8 cellular contexts compared by ENCODE assay signal in the genomic region with DNA sequence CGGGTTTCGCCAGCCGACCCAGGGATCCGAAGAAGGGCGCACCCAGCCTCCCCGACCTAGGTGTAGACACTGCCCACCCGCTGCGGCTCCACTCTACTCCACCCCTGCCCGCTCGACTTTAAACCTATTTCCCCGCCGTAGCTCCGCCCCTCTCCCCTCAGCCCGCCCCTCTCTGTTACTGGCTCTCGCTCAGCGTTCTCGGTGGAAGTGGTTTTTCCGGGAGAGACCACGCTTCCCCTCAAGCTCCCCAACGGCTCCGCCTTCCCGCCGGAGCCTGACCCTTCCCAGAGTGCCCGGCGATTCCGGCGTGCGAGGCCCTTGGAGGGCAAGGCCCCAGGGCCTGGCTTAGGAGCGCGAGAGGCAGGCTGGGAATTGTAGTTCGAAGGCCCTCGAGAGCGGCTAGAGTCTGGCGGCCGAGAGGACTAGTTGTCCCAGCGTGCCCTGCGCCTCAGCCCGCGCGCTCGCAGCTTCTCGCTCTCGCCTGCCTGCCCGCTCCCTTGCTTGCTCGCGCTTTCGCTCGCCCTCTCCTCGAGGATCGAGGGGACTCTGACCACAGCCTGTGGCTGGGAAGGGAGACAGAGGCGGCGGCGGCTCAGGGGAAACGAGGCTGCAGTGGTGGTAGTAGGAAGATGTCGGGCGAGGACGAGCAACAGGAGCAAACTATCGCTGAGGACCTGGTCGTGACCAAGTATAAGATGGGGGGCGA. TPM values are rescaled to one million over a fixed set of nuclear protein-coding genes. Genes with fewer than 3 reads are reported as not detected.
DNase-seq lines count a peak whose midpoint lies in the region; ATAC-seq, FAIRE-seq and TF ChIP-seq lines count a peak whose summit lies in the region.

A gene (plus strand): TSS at position 451 of the 706 bp plus-strand sequence. CDS start 179 bp downstream, at position 630.

- WGBS in H1 (ENCODE audit: extremely low coverage in 1 of 2, insufficient coverage in 1 of 2, insufficient read length in 1 of 2, insufficient replicate concordance in 2 of 2, low coverage in 1 of 2, low lambda C conversion rate in 2 of 2, missing lambda C conversion rate in 1 of 2), 2 experiments: 1% methylated on average over 50 of the region's 60 CpGs; no CpG with 5 or more reads in 1 of the 2 experiments
- WGBS in mesenchymal stem cell: 0% methylated on average over 60 of the region's 60 CpGs

- peaks cover 4 to 5% of the 10 kb centered on the region in 2 experiments for H4K20me1 ChIP-seq in H1 (replicated peaks in 1 of 2; ENCODE audit: control insufficient read depth in 1 of 2, insufficient read depth in 2 of 2, low read length in 2 of 2)

- peak within 1 kb of the TSS; percentile 65 for H3K4ac ChIP-seq in H1 (replicated peaks; ENCODE audit: insufficient read length, low read depth, low read length)
- peak within 1 kb of the TSS in 1 of 2 experiments; percentile 27 for H3K4ac ChIP-seq in mesenchymal stem cell (ENCODE audit: low read depth in 1 of 2, low read length in 2 of 2)

- CTCF ChIA-PET in H1 (lab: Charles Lee; ENCODE audit: partially characterized antibody): interaction anchor here (0.6 to 7.2 kb wide), 12 partner anchors 11 to 151 kb away, joined by 3 to 34 read pairs (median 5); a partner anchor contains a TSS

- no peak within 1 kb of the TSS for H2BK120ac ChIP-seq in H1 (replicated peaks; ENCODE audit: low read depth, low read length)
- no peak within 1 kb of the TSS for H2BK120ac ChIP-seq in mesenchymal stem cell (ENCODE audit: low read depth, low read length)

- TF ChIP-seq CTCF in H1 (IDR thresholded peaks at IDR 0.05; ENCODE audit: control extremely low read depth in 1 of 3, insufficient read depth in 1 of 3, low read depth in 1 of 3, low read length in 3 of 3): no peak

- H3K18ac ChIP-seq in H1 (ENCODE audit: extremely low read depth, low read length) (peak within 1 kb of the TSS; percentile 94; the same call in 1 of the 2 replicates), mesenchymal stem cell (ENCODE audit: low read depth in 1 of 2, low read length in 2 of 2) (peak within 1 kb of the TSS; percentile 49 to 75)

- POLR2A ChIA-PET in H1 (lab: Charles Lee; ENCODE audit: partially characterized antibody): interaction anchor here (0.7 to 11.1 kb wide), 43 partner anchors 8 to 1125 kb away, joined by 3 to 267 read pairs (median 5); a partner anchor contains a TSS

- H3K4me2 ChIP-seq in H1 (ENCODE audit: insufficient read depth in 1 of 2, low read depth in 2 of 2, low read length in 2 of 2) (peak within 1 kb of the TSS; percentile 85 to 99), mesenchymal stem cell (ENCODE audit: low read length, poor library complexity, severe bottlenecking) (peak within 1 kb of the TSS; percentile 69)

- TF ChIP-seq POLR2A in H1 (IDR thresholded peaks at IDR 0.05; ENCODE audit: control extremely low read depth in 1 of 2, low read depth in 2 of 2, low read length in 2 of 2): peak; percentile 69 to 70; a peak in 2 of 3 replicates

- H3K9me3 ChIP-seq in H1 (ENCODE audit: insufficient read depth in 2 of 2, low read depth in 1 of 2, low read length in 1 of 2) (no peaks in the 10 kb centered on the region), mesenchymal stem cell (ENCODE audit: control insufficient read depth, low read length) (no peaks in the 10 kb centered on the region)

- DNase-seq in COLO829 (ENCODE audit: low spot score) (peak; percentile 96), HTR-8/SVneo (ENCODE audit: insufficient read length, low spot score) (peak; percentile 98), NOMO-1 treated with dmso at 0.1 percent for 144 hours (lab: John Stamatoyannopoulos, UW; ENCODE audit: unreplicated experiment) (peak; percentile 99), H1 (ENCODE audit: low read depth in 1 of 2, low spot score in 2 of 2) (peak; percentile 95 to 99), mesenchymal stem cell (peak; percentile 99)
- peak; percentile 92 to 97 (median 96) for DNase-seq in activated CD8-positive, alpha-beta memory T cell treated with anti-CD3 and anti-CD28 coated beads for 48 hours (ENCODE audit: low read depth in 2 of 3, low spot score in 2 of 3)
- DNase-seq in stimulated activated CD8-positive, alpha-beta memory T cell treated with anti-CD3 and anti-CD28 coated beads, Interleukin-12 subunit alpha, Interleukin-12 subunit beta, amount 100 ng/mL, for 4 hours (ENCODE audit: low read depth): peak; percentile 92

- TF ChIP-seq EP300 in H1 (IDR thresholded peaks at IDR 0.05; ENCODE audit: borderline replicate concordance in 1 of 2, low read depth in 2 of 2, low read length in 2 of 2): no peak

- peak within 1 kb of the TSS; percentile 84; the same call in 1 of the 2 replicates for H4K8ac ChIP-seq in H1 (ENCODE audit: extremely low read depth, insufficient read depth, low read length)
- peak within 1 kb of the TSS; percentile 61 for H4K8ac ChIP-seq in mesenchymal stem cell (ENCODE audit: low read length)

- no peak within 1 kb of the TSS for H2BK15ac ChIP-seq in H1 (ENCODE audit: low read length)
- H2BK15ac ChIP-seq in mesenchymal stem cell (ENCODE audit: low read depth, poor library complexity, severe bottlenecking): peak within 1 kb of the TSS; percentile 12

- H2BK20ac ChIP-seq in H1 (ENCODE audit: low read length): no peak within 1 kb of the TSS

- H3K23me2 ChIP-seq in H1 (ENCODE audit: low read depth, low read length): peaks cover 8% of the 10 kb centered on the region

- H2AK5ac ChIP-seq in H1 (ENCODE audit: low read depth, low read length) (no peak within 1 kb of the TSS), mesenchymal stem cell (ENCODE audit: low read length, severe bottlenecking) (no peak within 1 kb of the TSS)

- H3K4me1 ChIP-seq in H1 (replicated peaks in 1 of 4; ENCODE audit: control insufficient read depth in 3 of 4, insufficient read depth in 4 of 4, low read length in 3 of 4): peaks cover 0 to 9% (median 3%) of the 10 kb centered on the region in 4 experiments; a peak in 5 of 7 replicates
- H3K4me1 ChIP-seq in mesenchymal stem cell (ENCODE audit: control insufficient read depth, insufficient read depth, low read depth, low read length): no peaks in the 10 kb centered on the region

- TF ChIP-seq RAD21 in H1 (IDR thresholded peaks at IDR 0.05 in 1 of 2, conservative IDR thresholded peaks at IDR 0.05 in 1 of 2; ENCODE audit: low read depth in 2 of 2, low read length in 2 of 2): no peak

- FAIRE-seq in HTR-8/SVneo (lab: Jason Lieb, UNC): peak; percentile 85
- no peak for FAIRE-seq in H1 (lab: Jason Lieb, UNC)

- H3K27me3 ChIP-seq in H1 (replicated peaks in 1 of 4; ENCODE audit: control insufficient read depth in 3 of 4, extremely low read depth in 1 of 4, insufficient read depth in 3 of 4, low read length in 3 of 4) (no peaks in the 10 kb centered on the region), mesenchymal stem cell (ENCODE audit: control insufficient read depth in 1 of 2, insufficient read depth in 1 of 2, low read length in 2 of 2) (no peaks in the 10 kb centered on the region)

- peaks cover 21 to 31% of the 10 kb centered on the region in 2 experiments for H3K79me2 ChIP-seq in H1 (ENCODE audit: control insufficient read depth in 1 of 2, insufficient read depth in 2 of 2, low read length in 2 of 2)

- H2AFZ ChIP-seq in H1 (ENCODE audit: low read length): no peak within 1 kb of the TSS
- H2AFZ ChIP-seq in mesenchymal stem cell (ENCODE audit: low read depth, low read length): peak within 1 kb of the TSS; percentile 6

- 0 out of 2 replicates have a peak, but pooled peaks cover 2% of the 10 kb centered on the region for H3K79me1 ChIP-seq in H1 (ENCODE audit: low read depth, low read length)
- H3K79me1 ChIP-seq in mesenchymal stem cell (replicated peaks; ENCODE audit: low read length, poor library complexity, severe bottlenecking): peaks cover 4% of the 10 kb centered on the region

- peak within 1 kb of the TSS; percentile 79 for H4K5ac ChIP-seq in H1 (ENCODE audit: insufficient read length, low read depth, low read length)

- H3K36me3 ChIP-seq in H1 (ENCODE audit: control insufficient read depth in 2 of 4, insufficient read depth in 4 of 4, low read length in 3 of 4): peaks cover 24 to 57% (median 45%) of the 10 kb centered on the region in 4 experiments
- H3K36me3 ChIP-seq in mesenchymal stem cell (ENCODE audit: control insufficient read depth in 1 of 2, insufficient read depth in 2 of 2, low read depth in 1 of 2, low read length in 2 of 2): peaks cover 9 to 26% of the 10 kb centered on the region in 2 experiments

- H3K14ac ChIP-seq in H1 (ENCODE audit: insufficient read length): no peak within 1 kb of the TSS
- peak within 1 kb of the TSS in 1 of 2 experiments; percentile 73 for H3K14ac ChIP-seq in mesenchymal stem cell (ENCODE audit: low read length in 2 of 2)

- peak; percentile 87 for ATAC-seq in GM21367 (IDR thresholded peaks at IDR 0.05; ENCODE audit: unreplicated experiment)

- H3K23ac ChIP-seq in H1 (ENCODE audit: insufficient read length) (no peak within 1 kb of the TSS), mesenchymal stem cell (ENCODE audit: low read length in 2 of 2) (peak within 1 kb of the TSS in 1 of 2 experiments; percentile 78)

- H3K27ac ChIP-seq in H1 (ENCODE audit: low read depth, low read length) (peak within 1 kb of the TSS; percentile 88; the same call in 1 of the 2 replicates), mesenchymal stem cell (ENCODE audit: low read length, poor library complexity, severe bottlenecking) (peak within 1 kb of the TSS; percentile 55)

- no peak within 1 kb of the TSS for H2BK12ac ChIP-seq in H1 (ENCODE audit: low read depth, low read length)
- H2BK12ac ChIP-seq in mesenchymal stem cell (ENCODE audit: low read length in 2 of 2): no peak within 1 kb of the TSS

- peak within 1 kb of the TSS; percentile 49 for H4K91ac ChIP-seq in H1 (replicated peaks; ENCODE audit: insufficient read length, low read length)
- no peak within 1 kb of the TSS for H4K91ac ChIP-seq in mesenchymal stem cell (ENCODE audit: low read length)

- H2BK5ac ChIP-seq in H1 (ENCODE audit: low read depth, low read length): peak within 1 kb of the TSS; percentile 98
- peak within 1 kb of the TSS; percentile 48 for H2BK5ac ChIP-seq in mesenchymal stem cell (ENCODE audit: low read depth, low read length, poor library complexity, severe bottlenecking)

- peak within 1 kb of the TSS; percentile 80 for H3K56ac ChIP-seq in H1 (replicated peaks; ENCODE audit: insufficient read length, low read depth, low read length)

- H3K4me3 ChIP-seq in H1 (ENCODE audit: extremely low read depth in 1 of 4, insufficient read depth in 2 of 4, low read depth in 3 of 4, low read length in 4 of 4): peak within 1 kb of the TSS; percentile 81 to 95 (median 92)
- H3K4me3 ChIP-seq in mesenchymal stem cell (ENCODE audit: insufficient read depth in 1 of 2, low read depth in 1 of 2, low read length in 2 of 2): peak within 1 kb of the TSS; percentile 81 to 98

- H3K9ac ChIP-seq in H1 (replicated peaks in 1 of 4; ENCODE audit: extremely low read depth in 1 of 4, low read depth in 3 of 4, low read length in 3 of 4): peak within 1 kb of the TSS; percentile 75 to 94 (median 90)
- H3K9ac ChIP-seq in mesenchymal stem cell (ENCODE audit: low read length): peak within 1 kb of the TSS; percentile 97

RNA-seq across cellular contexts. Expression of the gene that starts here (rescaled TPM):
- total RNA-seq in H1 (2021; fragmentation: NEBNext Ultra II Directional; extraction: Animal tissue kit (Norgen Biotek cat#: 25700)): 237 and 242 TPM in 2 replicates
- polyA plus RNA-seq in H1 (2011; rRNA removed): 100 and 159 TPM in 2 replicates
- 270 TPM for polyA plus RNA-seq in H1 (2011; cell fraction: cytosol; rRNA removed)
- polyA plus RNA-seq in H1 (2011; cell fraction: nucleus; rRNA removed): 92.3 TPM
- polyA plus RNA-seq in H1 (2012, experiment 1 of 2): 246 to 284 TPM (median 256 TPM) in 4 replicates
- 222 TPM for polyA plus RNA-seq in H1 (2012, experiment 2 of 2)
- 251 TPM for polyA plus RNA-seq in H1 (2013, experiment 1 of 2)
- 249 TPM for polyA plus RNA-seq in H1 (2013, experiment 2 of 2)
- polyA minus RNA-seq in H1 (2011; rRNA and poly(A)+ RNA removed): 112 and 145 TPM in 2 replicates
- polyA minus RNA-seq in H1 (2011; cell fraction: cytosol; rRNA and poly(A)+ RNA removed): 102 TPM
- polyA minus RNA-seq in H1 (2011; cell fraction: nucleus; rRNA and poly(A)+ RNA removed): 72.8 TPM
- polyA plus RNA-seq in mesenchymal stem cell (2013, experiment 1 of 2): 98.1 TPM
- 97.4 TPM for polyA plus RNA-seq in mesenchymal stem cell (2013, experiment 2 of 2)

Comparison
In these comparisons a context has a peak if more than half of its experiments do, and no peak if none do; other contexts are left out.
1. Peak in every context shown above with its lines: DNase-seq, ATAC-seq, H3K4me3 ChIP-seq and H3K27ac ChIP-seq.